In genomic region chr19:415292-415691, GRCh38 we compare ENCODE assay signal across 3 cellular contexts.
TF ChIP-seq lines count a peak whose summit lies in the region.

No MANE protein-coding gene starts in this region.

TF ChIP-seq in HEK293T, 16 proteins besides CTCF, POLR2A, EP300 and RAD21:
- TF ChIP-seq NFRKB (IDR thresholded peaks at IDR 0.05): no peak
- TF ChIP-seq PKNOX1 (IDR thresholded peaks at IDR 0.05): peak; percentile 90
TF ChIP-seq in HEK293T: peak in this region for 1.

TF ChIP-seq in K562, 482 proteins besides CTCF, POLR2A, EP300 and RAD21:
- TF ChIP-seq KDM5B (IDR thresholded peaks at IDR 0.05; ENCODE audit: insufficient replicate concordance, low read depth, low read length) (no peak), KDM1A (IDR thresholded peaks at IDR 0.05) (peak; percentile 49 to 64), RBFOX2 (IDR thresholded peaks at IDR 0.05; ENCODE audit: low read depth, low read length) (no peak), CREB3L1 (IDR thresholded peaks at IDR 0.05; ENCODE audit: borderline replicate concordance, low read depth) (no peak), LEF1 (IDR thresholded peaks at IDR 0.05) (peak; percentile 28; the same call in 1 of the 2 replicates), MXI1 (IDR thresholded peaks at IDR 0.05; ENCODE audit: low read depth, low read length) (no peak), MEIS2 (IDR thresholded peaks at IDR 0.05; ENCODE audit: partially characterized antibody) (peak; percentile 89), PKNOX1 (IDR thresholded peaks at IDR 0.05) (peak; percentile 90), CCNT2 (IDR thresholded peaks at IDR 0.05; ENCODE audit: borderline replicate concordance, extremely low read depth, insufficient read length, low read depth, low read length) (no peak), SLC30A9 (CRISPR knock-in tag; IDR thresholded peaks at IDR 0.05) (no peak), SETDB1 (IDR thresholded peaks at IDR 0.05; ENCODE audit: low read length) (no peak), KLF1 (tag; IDR thresholded peaks at IDR 0.05) (no peak), HDAC1 (IDR thresholded peaks at IDR 0.05) (0 out of 4 replicates have a peak, but pooled peaks of 1 of the 2 experiments have one; percentile 39), MLLT1 (IDR thresholded peaks at IDR 0.05) (peak in 1 of 2 experiments; percentile 22; a peak in 1 of 4 replicates), MYNN (IDR thresholded peaks at IDR 0.05) (no peak), MYNN (CRISPR knock-in tag; IDR thresholded peaks at IDR 0.05) (no peak), ARHGAP35 (IDR thresholded peaks at IDR 0.05; ENCODE audit: partially characterized antibody) (peak; percentile 96), RBM34 (IDR thresholded peaks at IDR 0.05; ENCODE audit: borderline replicate concordance, insufficient read depth, low read length) (no peak), PBX2 (CRISPR knock-in tag; IDR thresholded peaks at IDR 0.05; ENCODE audit: low read depth) (no peak), PBX2 (tag; conservative IDR thresholded peaks at IDR 0.05; ENCODE audit: low read depth) (peak; percentile 97)

TF ChIP-seq in H1, 55 proteins besides CTCF, POLR2A, EP300 and RAD21:
- TF ChIP-seq HDAC6 (IDR thresholded peaks at IDR 0.05; ENCODE audit: low read depth, low read length) (no peak), FOSL1 (IDR thresholded peaks at IDR 0.05; ENCODE audit: insufficient read depth, low read depth, low read length) (no peak), RBBP5 (IDR thresholded peaks at IDR 0.05; ENCODE audit: borderline replicate concordance, low read depth, low read length) (no peak), BCL11A (IDR thresholded peaks at IDR 0.05; ENCODE audit: low read depth in 2 of 2, low read length in 2 of 2) (no peak), ASH2L (IDR thresholded peaks at IDR 0.05; ENCODE audit: low read length) (no peak), POLR2AphosphoS5 (IDR thresholded peaks at IDR 0.05; ENCODE audit: low read depth, low read length) (no peak), GTF2F1 (IDR thresholded peaks at IDR 0.05; ENCODE audit: borderline replicate concordance, low read depth, low read length) (no peak), EGR1 (IDR thresholded peaks at IDR 0.05; ENCODE audit: borderline replicate concordance, low read depth, low read length) (no peak), SP4 (IDR thresholded peaks at IDR 0.05; ENCODE audit: low read length) (no peak), E2F6 (IDR thresholded peaks at IDR 0.05) (no peak), ZNF274 (IDR thresholded peaks at IDR 0.05; ENCODE audit: borderline replicate concordance, extremely low read depth, low read length) (no peak), GABPA (IDR thresholded peaks at IDR 0.05; ENCODE audit: borderline replicate concordance, insufficient read depth, low read length) (no peak), SP1 (IDR thresholded peaks at IDR 0.05; ENCODE audit: low read depth, low read length) (no peak), CTBP2 (IDR thresholded peaks at IDR 0.05; ENCODE audit: borderline replicate concordance, insufficient read depth, insufficient read length, low read length) (no peak), RXRA (IDR thresholded peaks at IDR 0.05; ENCODE audit: insufficient read depth, low read depth, low read length) (no peak), ATF3 (IDR thresholded peaks at IDR 0.05; ENCODE audit: insufficient read depth, low read depth, low read length) (no peak), CHD2 (IDR thresholded peaks at IDR 0.05; ENCODE audit: low read length) (no peak), SAP30 (IDR thresholded peaks at IDR 0.05; ENCODE audit: insufficient read depth, insufficient replicate concordance, low read length) (no peak)
